Comparison of ENCODE assay signal across 8 cellular contexts in genomic region chr16:58196898-58197313, GRCh38. TPM values are rescaled to one million over a fixed set of nuclear protein-coding genes. Genes with fewer than 3 reads are reported as not detected.
A peak's percentile ranks its signal among the peaks of the same experiment; 100 is the strongest.
DNase-seq lines count a peak whose midpoint lies in the region; ATAC-seq and TF ChIP-seq lines count a peak whose summit lies in the region.

No MANE protein-coding gene starts in this region.

- TF ChIP-seq POLR2A in uterus (IDR thresholded peaks at IDR 0.05): no peak

- no TSS peak for BruUV-seq in Calu3 (replicated peaks; lab: Mats Ljungman, UMichigan)

- H3K4me1 Mint-ChIP-seq in Calu3 (ENCODE audit: low read depth, unreplicated experiment) (peaks cover 21% of the 10 kb centered on the region), memory B cell (peaks cover 22% of the 10 kb centered on the region)

- H3K27ac Mint-ChIP-seq in Calu3 (ENCODE audit: unreplicated experiment) (peak overlapping the region; percentile 57), memory B cell (peak overlapping the region; percentile 73)

- H3K36me3 Mint-ChIP-seq in Calu3 (ENCODE audit: insufficient read depth, unreplicated experiment) (peaks cover 50% of the 10 kb centered on the region), memory B cell (peaks cover 17% of the 10 kb centered on the region)

- H3K27me3 Mint-ChIP-seq in Calu3 (ENCODE audit: unreplicated experiment) (peaks cover 37% of the 10 kb centered on the region), memory B cell (no peaks in the 10 kb centered on the region)

- no peak for DNase-seq in Calu3
- DNase-seq in LNCaP clone FGC (ENCODE audit: low read depth): no peak
- DNase-seq in cerebellar cortex (ENCODE audit: low spot score): peak; percentile 6
- no peak for DNase-seq in memory B cell (ENCODE audit: low spot score in 2 of 2)
- DNase-seq in uterus: no peak
- DNase-seq in NCI-H1436 (lab: John Stamatoyannopoulos, UW): no peak

- intact Hi-C loops in Calu3 (cut with micrococcal nuclease; ENCODE audit: unreplicated experiment): loop anchor here (10.0 kb wide), 1 partner anchor 108 kb away; no protein-coding TSS in a partner anchor
- intact Hi-C loops in uterus (cut with DNase I; ENCODE audit: low total_unique reads): no loop called here

- H3K36me3 ChIP-seq in uterus: no peaks in the 10 kb centered on the region

- TF ChIP-seq CTCF in Calu3 (IDR thresholded peaks at IDR 0.05; ENCODE audit: unreplicated experiment): no peak
- no peak for TF ChIP-seq CTCF in LNCaP clone FGC (IDR thresholded peaks at IDR 0.05; ENCODE audit: control insufficient read depth, extremely low read depth, insufficient read depth)
- TF ChIP-seq CTCF in uterus (IDR thresholded peaks at IDR 0.05): no peak

- no peaks in the 10 kb centered on the region for H3K9me3 ChIP-seq in uterus

- H3K4me3 Mint-ChIP-seq in Calu3 (ENCODE audit: low read depth, unreplicated experiment) (peak overlapping the region; percentile 93), memory B cell (peak overlapping the region; percentile 87)

- CTCF ChIA-PET in Calu3 (lab: Charles Lee): interaction anchor here (1.6 kb wide), 1 partner anchor 291 kb away, joined by 4 read pairs; no protein-coding TSS in a partner anchor

- H3K9me3 Mint-ChIP-seq in Calu3 (ENCODE audit: low read depth, unreplicated experiment) (no peaks in the 10 kb centered on the region), memory B cell (no peaks in the 10 kb centered on the region)

- no peaks in the 10 kb centered on the region for H3K27me3 ChIP-seq in uterus

- no peak for ATAC-seq in memory B cell (ENCODE audit: low read depth)
- no peak for ATAC-seq in GM19328 (IDR thresholded peaks at IDR 0.05; ENCODE audit: unreplicated experiment)
- ATAC-seq in GM18520 (IDR thresholded peaks at IDR 0.05; ENCODE audit: unreplicated experiment): no peak

- H3K4me3 ChIP-seq in LNCaP clone FGC (ENCODE audit: low read depth, low read length): peak overlapping the region; percentile 85
- H3K4me3 ChIP-seq in uterus: peak overlapping the region; percentile 47 to 71

- H3K27ac ChIP-seq in uterus: peak overlapping the region in 1 of 2 donors; percentile 58

- no peaks in the 10 kb centered on the region for H3K4me1 ChIP-seq in uterus

RNA-seq across cellular contexts. Expression of gene CSNK2A2, which starts 1.0 kb away (rescaled TPM):
- 81.6 and 85.9 TPM in 2 replicates for total RNA-seq in Calu3 (2022)
- 10 to 100 TPM; 28.1 to 62.5 (median 45.9) TPM for total RNA-seq in uterus
